Comparison of ENCODE assay signal across 1 cellular context in the genomic region with DNA sequence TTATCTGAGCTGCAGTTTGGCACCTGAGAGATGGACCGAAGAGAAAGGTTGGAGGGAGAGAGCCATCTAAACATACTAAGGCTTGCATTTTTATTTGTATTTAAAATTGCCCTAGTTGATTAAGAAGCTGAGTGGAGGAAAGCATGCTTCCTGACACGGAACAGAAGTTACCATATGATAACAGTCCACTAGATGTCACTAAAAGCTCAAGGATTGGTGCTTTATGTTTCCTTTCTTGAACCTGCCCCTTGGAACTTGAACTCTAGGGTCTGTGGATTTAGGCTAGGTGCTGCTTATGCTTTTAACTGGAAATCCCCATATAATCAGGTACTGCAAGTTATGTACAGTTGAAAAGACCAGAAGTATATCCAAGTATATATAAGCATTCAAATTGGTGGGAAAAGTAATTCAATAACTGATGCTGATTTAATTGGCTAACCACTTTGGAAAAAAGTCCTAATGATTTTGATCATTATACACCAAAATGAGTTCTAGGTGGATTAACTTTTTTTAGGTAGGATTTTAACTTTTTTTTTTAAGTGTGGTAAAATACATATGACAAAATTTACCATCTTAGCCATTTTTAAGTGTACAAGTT.
A peak's percentile ranks its signal among the peaks of the same experiment; 100 is the strongest.
TF ChIP-seq lines count a peak whose summit lies in the region.

No MANE protein-coding gene starts in this region.

TF ChIP-seq in HepG2, 621 proteins besides CTCF, POLR2A, EP300 and RAD21:
- peak; percentile 91 for TF ChIP-seq STAG1 (CRISPR knock-in tag; IDR thresholded peaks at IDR 0.05)
- TF ChIP-seq SMC3 (IDR thresholded peaks at IDR 0.05; ENCODE audit: low read length) = peak; percentile 64
- TF ChIP-seq ZNF136 (CRISPR knock-in tag; IDR thresholded peaks at IDR 0.05; ENCODE audit: low read depth) = no peak
- TF ChIP-seq ZNF503 (CRISPR knock-in tag; IDR thresholded peaks at IDR 0.05) = no peak
- TF ChIP-seq ZNF784 (CRISPR knock-in tag; IDR thresholded peaks at IDR 0.05; ENCODE audit: borderline replicate concordance) = no peak
- TF ChIP-seq NCOA5 (CRISPR knock-in tag; IDR thresholded peaks at IDR 0.05) = no peak
- no peak for TF ChIP-seq ZMYM4 (CRISPR knock-in tag; IDR thresholded peaks at IDR 0.05)
- TF ChIP-seq PRDM15 (CRISPR knock-in tag; IDR thresholded peaks at IDR 0.05) = no peak
- TF ChIP-seq HNF4A (CRISPR knock-in tag; IDR thresholded peaks at IDR 0.05) = peak; percentile 59
TF ChIP-seq in HepG2: peak in this region for 3.
